Comparison of ENCODE assay signal across 1 cellular context in genomic region chr5:34699155-34700077, GRCh38.
TF ChIP-seq lines count a peak whose summit lies in the region.

No MANE protein-coding gene starts in this region.

TF ChIP-seq in K562, 482 proteins besides CTCF, POLR2A, EP300 and RAD21 (continued from another document and continues in another):
- TF ChIP-seq ZNF318 (IDR thresholded peaks at IDR 0.05; ENCODE audit: borderline replicate concordance in 1 of 2, low read depth in 1 of 2), result peak in 1 of 2 experiments; percentile 69; a peak in 1 of 4 replicates
- TF ChIP-seq SMARCA4 (IDR thresholded peaks at IDR 0.05), result peak; percentile 100
- TF ChIP-seq U2AF1 (optimal IDR thresholded peaks at IDR 0.05; ENCODE audit: low read depth, low read length), result no peak
- TF ChIP-seq SFPQ (IDR thresholded peaks at IDR 0.05; ENCODE audit: low read depth, low read length), result no peak
- TF ChIP-seq NRF1 (conservative IDR thresholded peaks at IDR 0.05 in 1 of 2, IDR thresholded peaks at IDR 0.05 in 1 of 2), result peak; percentile 33 to 41; a peak in 1 of 4 replicates
- no peak for TF ChIP-seq NCOA6 (IDR thresholded peaks at IDR 0.05)
- no peak for TF ChIP-seq HOXB6 (CRISPR knock-in tag; IDR thresholded peaks at IDR 0.05; ENCODE audit: borderline replicate concordance)
- no peak for TF ChIP-seq ZNF75A (CRISPR knock-in tag; IDR thresholded peaks at IDR 0.05)
- no peak for TF ChIP-seq RBM39 (optimal IDR thresholded peaks at IDR 0.05; ENCODE audit: low read depth, low read length)
- no peak for TF ChIP-seq CBFB (CRISPR knock-in tag; IDR thresholded peaks at IDR 0.05)
- peak; percentile 99 for TF ChIP-seq PHB2 (IDR thresholded peaks at IDR 0.05; ENCODE audit: low read depth)
- peak; percentile 72 for TF ChIP-seq ZBTB9 (CRISPR knock-in tag; IDR thresholded peaks at IDR 0.05)
- TF ChIP-seq PREB (CRISPR knock-in tag; IDR thresholded peaks at IDR 0.05), result no peak
- TF ChIP-seq ZMIZ1 (IDR thresholded peaks at IDR 0.05; ENCODE audit: low read depth in 2 of 2, low read length in 2 of 2), result peak in 1 of 2 experiments; percentile 98; a peak in 2 of 4 replicates
- TF ChIP-seq KHSRP (IDR thresholded peaks at IDR 0.05), result peak; percentile 90
- TF ChIP-seq VEZF1 (CRISPR knock-in tag; IDR thresholded peaks at IDR 0.05), result peak; percentile 74
- TF ChIP-seq GMEB1 (CRISPR knock-in tag; IDR thresholded peaks at IDR 0.05), result no peak
- peak; percentile 99 for TF ChIP-seq TCF3 (CRISPR knock-in tag; IDR thresholded peaks at IDR 0.05)
- peak; percentile 98 for TF ChIP-seq SOX6 (IDR thresholded peaks at IDR 0.05)
- no peak for TF ChIP-seq SUPT5H (IDR thresholded peaks at IDR 0.05)
- peak; percentile 96 for TF ChIP-seq CTBP1 (IDR thresholded peaks at IDR 0.05; ENCODE audit: borderline replicate concordance)
- peak; percentile 69 for TF ChIP-seq ATF4 (CRISPR knock-in tag; IDR thresholded peaks at IDR 0.05)
- TF ChIP-seq NFIC (IDR thresholded peaks at IDR 0.05), result peak; percentile 95
- TF ChIP-seq PATZ1 (CRISPR knock-in tag; IDR thresholded peaks at IDR 0.05; ENCODE audit: borderline replicate concordance), result no peak
- TF ChIP-seq E2F6 (IDR thresholded peaks at IDR 0.05; ENCODE audit: borderline replicate concordance in 1 of 2, extremely low read depth in 1 of 2, insufficient read depth in 1 of 2, insufficient read length in 1 of 2, low read depth in 1 of 2, low read length in 1 of 2, poor library complexity in 1 of 2, severe bottlenecking in 1 of 2), result no peak
- peak; percentile 98 for TF ChIP-seq ELF4 (CRISPR knock-in tag; IDR thresholded peaks at IDR 0.05)
- TF ChIP-seq HDAC1 (IDR thresholded peaks at IDR 0.05), result peak; percentile 16 to 96; a peak in 2 of 4 replicates
- no peak for TF ChIP-seq E2F4 (CRISPR knock-in tag; IDR thresholded peaks at IDR 0.05; ENCODE audit: low read depth)
